In genomic region chr4:683982-684571, GRCh38 we compare ENCODE assay signal across 6 cellular contexts. TPM values are rescaled to one million over a fixed set of nuclear protein-coding genes. Genes with fewer than 3 reads are reported as not detected.
DNase-seq lines count a peak whose midpoint lies in the region; ATAC-seq lines count a peak whose summit lies in the region.

No MANE protein-coding gene starts in this region.

- peak; percentile 33 for ATAC-seq in activated T-helper 17 cell treated with anti-CD3 and anti-CD28 coated beads, Interleukin-2, amount 50 U/mL, for 72 hours (replicated peaks)
- no peak for ATAC-seq in GM18498 (IDR thresholded peaks at IDR 0.05; ENCODE audit: unreplicated experiment)

- no peak overlapping the region for H3K27ac Mint-ChIP-seq in activated T-helper 17 cell treated with anti-CD3 and anti-CD28 coated beads, Interleukin-2, amount 50 U/mL, for 72 hours

- peaks cover 6% of the 10 kb centered on the region for H3K27me3 Mint-ChIP-seq in activated T-helper 17 cell treated with anti-CD3 and anti-CD28 coated beads, Interleukin-2, amount 50 U/mL, for 72 hours

- no peak overlapping the region for H3K4me3 Mint-ChIP-seq in activated T-helper 17 cell treated with anti-CD3 and anti-CD28 coated beads, Interleukin-2, amount 50 U/mL, for 72 hours

- H3K4me1 Mint-ChIP-seq in activated T-helper 17 cell treated with anti-CD3 and anti-CD28 coated beads, Interleukin-2, amount 50 U/mL, for 72 hours = no peaks in the 10 kb centered on the region

- H3K36me3 Mint-ChIP-seq in activated T-helper 17 cell treated with anti-CD3 and anti-CD28 coated beads, Interleukin-2, amount 50 U/mL, for 72 hours (ENCODE audit: low read depth) = no peaks in the 10 kb centered on the region

- H3K9me3 Mint-ChIP-seq in activated T-helper 17 cell treated with anti-CD3 and anti-CD28 coated beads, Interleukin-2, amount 50 U/mL, for 72 hours = no peaks in the 10 kb centered on the region

- DNase-seq in AG20443 (ENCODE audit: low spot score) (peak; percentile 78), HT1080 (ENCODE audit: low read depth) (peak; percentile 47), islet precursor cell (peak; percentile 90), NCI-H510A treated with DMSO at 0.1 percent for 48 hours (lab: John Stamatoyannopoulos, UW) (no peak)

RNA-seq across cellular contexts. Expression of gene SLC49A3, which starts 4.9 kb away (rescaled TPM):
- 0.07 TPM in 1 of 2 replicates, not detected in the other for total RNA-seq in HT1080 (2014; rRNA removed; shearing (Covaris generic))
- polyA plus RNA-seq in HT1080 (2015; cell fraction: cytosol; rRNA removed) = 0.03 TPM in 1 of 2 replicates, not detected in the other
- polyA plus RNA-seq in HT1080 (2015; cell fraction: nucleus; rRNA removed) = 0.14 TPM in 1 of 2 replicates, not detected in the other
- total RNA-seq in activated T-helper 17 cell treated with anti-CD3 and anti-CD28 coated beads, Interleukin-2, amount 50 U/mL, for 72 hours = 1 to 10 TPM in 1 of 2 donors, under 1 TPM in 1; 0.61 to 1.4 TPM

RNA-seq across cellular contexts. Expression of gene MYL5, which starts 9.7 kb away (rescaled TPM):
- 4.9 and 8.5 TPM in 2 replicates for total RNA-seq in HT1080 (2014; rRNA removed; shearing (Covaris generic))
- polyA plus RNA-seq in HT1080 (2015; cell fraction: cytosol; rRNA removed) = 4.2 and 5.9 TPM in 2 replicates
- 24.2 and 32.8 TPM in 2 replicates for polyA plus RNA-seq in HT1080 (2015; cell fraction: nucleus; rRNA removed)
- total RNA-seq in activated T-helper 17 cell treated with anti-CD3 and anti-CD28 coated beads, Interleukin-2, amount 50 U/mL, for 72 hours = 10 to 100 TPM; 14.0 to 14.5 TPM

RNA-seq across cellular contexts. Expression of gene ATP5ME, which starts 10.0 kb away (rescaled TPM):
- 214 and 483 TPM in 2 replicates for total RNA-seq in HT1080 (2014; rRNA removed; shearing (Covaris generic))
- 141 and 278 TPM in 2 replicates for polyA plus RNA-seq in HT1080 (2015; cell fraction: cytosol; rRNA removed)
- polyA plus RNA-seq in HT1080 (2015; cell fraction: nucleus; rRNA removed) = 36.7 and 142 TPM in 2 replicates
- 100 to 1,000 TPM in 1 of 2 donors, 10 to 100 TPM in 1; 96.5 to 210 TPM for total RNA-seq in activated T-helper 17 cell treated with anti-CD3 and anti-CD28 coated beads, Interleukin-2, amount 50 U/mL, for 72 hours

RNA-seq across cellular contexts. Expression of gene PCGF3, which starts 21.6 kb away (rescaled TPM):
- total RNA-seq in HT1080 (2014; rRNA removed; shearing (Covaris generic)) = 30.9 and 34.9 TPM in 2 replicates
- polyA plus RNA-seq in HT1080 (2015; cell fraction: cytosol; rRNA removed) = 28.0 and 31.1 TPM in 2 replicates
- 56.1 and 63.5 TPM in 2 replicates for polyA plus RNA-seq in HT1080 (2015; cell fraction: nucleus; rRNA removed)
- total RNA-seq in activated T-helper 17 cell treated with anti-CD3 and anti-CD28 coated beads, Interleukin-2, amount 50 U/mL, for 72 hours = 10 to 100 TPM; 34.4 to 35.3 TPM

RNA-seq across cellular contexts. Expression of gene PDE6B, which starts 58.7 kb away (rescaled TPM):
- 0.03 and 0.18 TPM in 2 replicates for total RNA-seq in HT1080 (2014; rRNA removed; shearing (Covaris generic))
- polyA plus RNA-seq in HT1080 (2015; cell fraction: cytosol; rRNA removed) = 0.44 and 0.51 TPM in 2 replicates
- polyA plus RNA-seq in HT1080 (2015; cell fraction: nucleus; rRNA removed) = not detected in 2 replicates
- 10 to 100 TPM in 1 of 2 donors, 1 to 10 TPM in 1; 5.8 to 10.8 TPM for total RNA-seq in activated T-helper 17 cell treated with anti-CD3 and anti-CD28 coated beads, Interleukin-2, amount 50 U/mL, for 72 hours
